13 cellular contexts compared by ENCODE assay signal in the genomic region with DNA sequence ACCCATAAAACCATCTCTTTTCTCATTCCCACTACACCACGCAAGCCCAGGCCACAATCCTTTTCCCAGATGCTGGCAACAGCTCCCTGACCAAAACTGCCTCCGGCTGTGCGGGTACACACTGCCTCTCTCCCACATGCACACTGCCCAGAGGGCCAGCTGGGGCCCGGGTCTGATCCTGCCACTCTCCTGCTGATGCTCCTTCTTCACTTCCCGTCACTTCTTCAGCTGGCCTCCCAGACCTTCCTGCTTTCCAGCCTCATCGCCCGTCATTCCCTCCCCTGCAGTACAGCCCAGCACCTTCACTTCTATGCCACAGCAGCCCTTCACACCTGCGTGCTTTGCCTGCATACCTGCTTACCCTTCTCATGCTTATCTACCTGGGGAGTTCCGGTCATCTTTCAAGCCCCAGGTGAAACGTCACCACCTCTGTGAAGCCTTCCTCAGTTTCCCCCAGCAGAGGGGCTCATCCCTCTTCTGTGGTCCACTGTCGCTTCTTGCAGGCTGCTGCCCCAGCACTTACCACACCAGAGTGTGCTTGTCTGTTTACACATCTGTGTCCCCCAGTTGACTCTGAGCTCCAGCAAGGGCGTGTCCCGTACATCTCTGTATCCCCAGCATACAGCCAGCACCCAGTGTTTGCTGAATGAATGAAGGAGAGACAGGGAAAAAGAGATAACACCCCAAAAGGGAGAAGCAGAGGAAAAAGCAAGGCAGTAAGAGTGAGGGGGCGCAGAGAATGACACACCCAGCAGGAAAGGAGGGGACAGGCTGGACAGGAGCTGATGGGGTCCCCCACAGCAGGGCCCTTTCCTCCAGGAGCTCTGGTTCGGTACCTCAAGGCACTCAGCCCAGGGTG. TPM values are rescaled to one million over a fixed set of nuclear protein-coding genes. Genes with fewer than 3 reads are reported as not detected.
"Had no signal": no experiment of that assay in that cellular context is flagged by ENCODE, and none has a peak within 500 bp of the region (broad histone marks: within the 10 kb centered on the region; RNA-seq: fewer than 3 reads in every experiment).

No MANE protein-coding gene starts in this region.

- ATAC-seq: activated naive CD4-positive, alpha-beta T cell treated with anti-CD3 and anti-CD28 coated beads, Interleukin-2, amount 50 U/mL, for 72 hours; esophagus mucosa; naive thymus-derived CD4-positive, alpha-beta T cell; SK-N-SH treated with all-trans-retinoic acid at 6 μM for 48 hours had no signal

- H3K9me3 ChIP-seq: lower lobe of right lung had no signal

- H3K9me3 Mint-ChIP-seq: activated naive CD4-positive, alpha-beta T cell treated with anti-CD3 and anti-CD28 coated beads, Interleukin-2, amount 50 U/mL, for 72 hours; activated T-cell treated with anti-CD3 and anti-CD28 coated beads, Interleukin-2, amount 50 U/mL, for 24 hours; immature natural killer cell; naive thymus-derived CD4-positive, alpha-beta T cell; type B pancreatic cell had no signal

- H3K4me1 Mint-ChIP-seq: immature natural killer cell had no signal

- H3K4me3 Mint-ChIP-seq: activated T-cell treated with anti-CD3 and anti-CD28 coated beads, Interleukin-2, amount 50 U/mL, for 24 hours; immature natural killer cell; naive thymus-derived CD4-positive, alpha-beta T cell; type B pancreatic cell had no signal

- DNase-seq: activated CD4-positive, alpha-beta T cell treated with anti-CD3 and anti-CD28 coated beads, Interleukin-2, amount 50 U/mL, for 1 hour; activated effector memory CD4-positive, alpha-beta T cell treated with Interleukin-2 at 50 U/mL for 16 hours; activated T-cell treated with anti-CD3 and anti-CD28 coated beads, Interleukin-2, amount 50 U/mL, for 24 hours; brain microvascular endothelial cell; immature natural killer cell; left cardiac atrium; lower lobe of right lung; naive thymus-derived CD4-positive, alpha-beta T cell had no signal

- H3K36me3 Mint-ChIP-seq: activated naive CD4-positive, alpha-beta T cell treated with anti-CD3 and anti-CD28 coated beads, Interleukin-2, amount 50 U/mL, for 72 hours; immature natural killer cell; naive thymus-derived CD4-positive, alpha-beta T cell; type B pancreatic cell had no signal

- H3K27ac Mint-ChIP-seq: activated T-cell treated with anti-CD3 and anti-CD28 coated beads, Interleukin-2, amount 50 U/mL, for 24 hours; immature natural killer cell; naive thymus-derived CD4-positive, alpha-beta T cell; type B pancreatic cell had no signal

- H3K27ac ChIP-seq: brain microvascular endothelial cell, lower lobe of right lung had no signal

RNA-seq across cellular contexts. Expression of a gene that starts 22.2 kb away (rescaled TPM):
- total RNA-seq: activated naive CD4-positive, alpha-beta T cell treated with anti-CD3 and anti-CD28 coated beads, Interleukin-2, amount 50 U/mL, for 72 hours; left cardiac atrium; mononuclear cell; naive thymus-derived CD4-positive, alpha-beta T cell had no signal
